Comparison of ENCODE assay signal across 8 cellular contexts in genomic region chr15:71221417-71221816, GRCh38.
"Had no signal": no experiment of that assay in that cellular context is flagged by ENCODE, and none has a peak within 500 bp of the region (broad histone marks: within the 10 kb centered on the region; RNA-seq: fewer than 3 reads in every experiment).

No MANE protein-coding gene starts in this region.

- DNase-seq: GDM1, GF-D8 had no signal

- H3K4me3 ChIP-seq: GM12878 had no signal

- FAIRE-seq: G401.6, GM12878, GM12891, GM12892, GM18507, GM19239 had no signal

- ATAC-seq: GM12878 had no signal
